In the genomic region with DNA sequence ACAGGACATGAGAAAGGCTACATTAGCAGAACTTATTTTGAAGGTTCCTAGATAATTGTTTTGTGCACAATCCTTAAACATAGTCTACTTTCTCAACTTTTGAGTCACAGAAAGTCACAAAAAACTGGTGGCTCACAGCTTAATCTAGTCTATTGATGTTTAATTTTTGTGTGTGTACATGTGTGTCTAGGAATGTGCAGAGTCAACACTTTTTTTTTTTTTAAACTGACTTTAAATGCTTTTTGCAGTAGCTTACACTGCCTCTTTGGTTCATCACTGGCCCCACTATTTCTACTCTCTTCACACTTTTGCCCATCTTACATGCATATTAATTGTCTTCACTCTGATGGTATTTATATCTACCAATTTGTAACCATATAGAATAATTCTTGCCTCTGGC, we compare ENCODE assay signal across 31 cellular contexts.
"Had no signal": no experiment of that assay in that cellular context is flagged by ENCODE, and none has a peak within 500 bp of the region (broad histone marks: within the 10 kb centered on the region; RNA-seq: fewer than 3 reads in every experiment).

No MANE protein-coding gene starts in this region.

- ATAC-seq: activated CD8-positive, alpha-beta T cell treated with anti-CD3 and anti-CD28 coated beads for 36 hours; activated naive CD8-positive, alpha-beta T cell treated with anti-CD3 and anti-CD28 coated beads, Interleukin-2, amount 50 U/mL, for 24 hours; activated T-cell treated with anti-CD3 and anti-CD28 coated beads, Interleukin-2, amount 50 U/mL, for 4 hours; activated T-cell treated with anti-CD3 and anti-CD28 coated beads, Interleukin-2, amount 50 U/mL, for 72 hours; activated T-helper 17 cell treated with anti-CD3 and anti-CD28 coated beads, Interleukin-2, amount 50 U/mL, for 72 hours had no signal

- DNase-seq: activated B cell treated with CpG ODN at 0.5 μM for 24 hours; activated CD4-positive, alpha-beta memory T cell treated with anti-CD3 and anti-CD28 coated beads for 36 hours; activated CD4-positive, alpha-beta T cell treated with anti-CD3 and anti-CD28 coated beads for 4 hours; activated CD4-positive, alpha-beta T cell treated with anti-CD3 and anti-CD28 coated beads, Interleukin-2, amount 10 ng/mL, durations not matched to agents 24 days and 14 days; activated CD4-positive, alpha-beta T cell treated with anti-CD3 and anti-CD28 coated beads, Interleukin-2, amount 50 U/mL, for 1 hour; activated CD4-positive, alpha-beta T cell treated with anti-CD3 and anti-CD28 coated beads, Interleukin-2, amount 50 U/mL, for 4 hours; activated CD4-positive, CD25-positive, alpha-beta regulatory T cell treated with anti-CD3 and anti-CD28 coated beads, Interleukin-2, amount 50 U/mL, for 72 hours; activated CD8-positive, alpha-beta memory T cell treated with anti-CD3 and anti-CD28 coated beads, Interleukin-2, amount 50 U/mL, for 4 hours; activated CD8-positive, alpha-beta T cell treated with anti-CD3 and anti-CD28 coated beads for 36 hours; activated effector memory CD4-positive, alpha-beta T cell treated with anti-CD3 and anti-CD28 coated beads, Interleukin-2, amount 50 U/mL, for 16 hours; activated gamma-delta T cell treated with Interleukin-2 at 50 U/mL for 16 hours; activated naive CD4-positive, alpha-beta T cell; activated naive CD4-positive, alpha-beta T cell treated with anti-CD3 and anti-CD28 coated beads, Interleukin-2, amount 10 ng/mL, durations not matched to agents 7 days and 5 days; activated naive CD8-positive, alpha-beta T cell treated with anti-CD3 and anti-CD28 coated beads, Interleukin-2, amount 10 ng/mL, durations not matched to agents 7 days and 5 days; activated naive CD8-positive, alpha-beta T cell treated with anti-CD3 and anti-CD28 coated beads, Interleukin-2, amount 50 U/mL, for 24 hours; activated T-cell treated with anti-CD3 and anti-CD28 coated beads for 4 hours; activated T-cell treated with anti-CD3 and anti-CD28 coated beads, Interleukin-2, amount 50 U/mL, for 1 hour; activated T-cell treated with anti-CD3 and anti-CD28 coated beads, Interleukin-2, amount 50 U/mL, for 4 hours; activated T-cell treated with anti-CD3 and anti-CD28 coated beads, Interleukin-2, amount 50 U/mL, for 72 hours; amygdala; anterior cingulate cortex; caudate nucleus; cerebellar nuclear complex; T-helper 2 cell; T-helper 9 cell had no signal

- FAIRE-seq: bronchial epithelial cell, TTC549 had no signal

- H3K36me3 ChIP-seq: ascending aorta, cardiac muscle cell had no signal

- H3K27ac ChIP-seq: ascending aorta, cardiac muscle cell, VCaP had no signal

- H3K27me3 ChIP-seq: ascending aorta, cardiac muscle cell had no signal

- H3K4me3 ChIP-seq: ascending aorta, cardiac muscle cell had no signal

- H3K4me1 ChIP-seq: ascending aorta had no signal
